ENCODE assay signal across 9 cellular contexts in the genomic region with DNA sequence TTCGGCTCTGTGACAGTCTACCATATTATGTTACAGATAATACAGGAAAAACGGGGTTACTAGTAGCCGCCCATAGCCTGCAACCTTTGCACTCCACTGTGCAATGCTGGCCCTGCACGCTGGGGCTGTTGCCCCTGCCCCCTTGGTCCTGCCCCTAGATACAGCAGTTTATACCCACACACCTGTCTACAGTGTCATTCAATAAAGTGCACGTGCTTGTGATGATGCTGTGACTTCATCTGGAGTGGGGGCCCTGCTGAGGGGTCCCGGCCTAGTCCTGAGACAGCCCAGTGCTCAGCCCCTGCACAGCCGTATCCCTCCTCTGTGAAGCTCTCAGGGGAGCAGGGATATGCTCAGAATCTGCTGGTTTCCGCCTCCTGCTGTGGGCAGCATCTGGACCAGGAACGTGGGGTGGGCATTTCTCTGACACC. TPM values are rescaled to one million over a fixed set of nuclear protein-coding genes. Genes with fewer than 3 reads are reported as not detected.
DNase-seq lines count a peak whose midpoint lies in the region; ATAC-seq and TF ChIP-seq lines count a peak whose summit lies in the region.
"Had no signal": no experiment of that assay in that cellular context is flagged by ENCODE, and none has a peak within 500 bp of the region (broad histone marks: within the 10 kb centered on the region; RNA-seq: fewer than 3 reads in every experiment).

No MANE protein-coding gene starts in this region.

- no peak for ATAC-seq in RWPE2 (ENCODE audit: low read depth)
- no peak for ATAC-seq in GM18517 (IDR thresholded peaks at IDR 0.05; ENCODE audit: unreplicated experiment)
- no peak for ATAC-seq in GM19452 (IDR thresholded peaks at IDR 0.05; ENCODE audit: unreplicated experiment)

- peaks cover 0 to 14% (median 8%) of the 10 kb centered on the region in 11 experiments; a peak in 10 of 22 replicates for H3K36me3 ChIP-seq in BLaER1 treated with 17β-estradiol and CSF1 and Interleukin-3, amounts not matched to agents 10 nM and 100 nM
- H3K36me3 ChIP-seq in RWPE2 (ENCODE audit: low read depth) (peaks cover 17% of the 10 kb centered on the region), neural progenitor cell (no peaks in the 10 kb centered on the region)

- no peak overlapping the region for H2AFZ ChIP-seq in neural progenitor cell (replicated peaks)

- peak overlapping the region; percentile 50 to 74 (median 64) for H3K4me3 ChIP-seq in BLaER1 treated with 17β-estradiol and CSF1 and Interleukin-3, amounts not matched to agents 10 nM and 100 nM
- H3K4me3 ChIP-seq in RWPE2 (ENCODE audit: severe bottlenecking), result peak overlapping the region; percentile 48
- peak overlapping the region; percentile 72 for H3K4me3 ChIP-seq in fibroblast of mammary gland (ENCODE audit: control insufficient read depth, low read depth, low read length)
- peak overlapping the region; percentile 31 for H3K4me3 ChIP-seq in neural progenitor cell

- H3K4me2 ChIP-seq in BLaER1 treated with 17β-estradiol and CSF1 and Interleukin-3, amounts not matched to agents 10 nM and 100 nM, result peak overlapping the region; percentile 75 to 97 (median 92)
- H3K4me2 ChIP-seq in neural progenitor cell, result peak overlapping the region; percentile 84

- no peaks in the 10 kb centered on the region for H3K27me3 ChIP-seq in BLaER1 treated with 17β-estradiol and CSF1 and Interleukin-3, amounts not matched to agents 10 nM and 100 nM
- no peaks in the 10 kb centered on the region for H3K27me3 ChIP-seq in RWPE2 (ENCODE audit: insufficient read depth, poor library complexity, severe bottlenecking)
- peaks cover 50% of the 10 kb centered on the region for H3K27me3 ChIP-seq in neural progenitor cell

- peaks cover 42% of the 10 kb centered on the region for H3F3A ChIP-seq in neural progenitor cell (ENCODE audit: low read depth)

- DNase-seq in RWPE2 (ENCODE audit: low spot score), result no peak
- no peak for DNase-seq in fibroblast of mammary gland (ENCODE audit: low read depth)
- no peak for DNase-seq in neural progenitor cell (ENCODE audit: low spot score)
- DNase-seq in ureter (ENCODE audit: low spot score), result no peak
- DNase-seq in cerebellar nuclear complex (lab: John Stamatoyannopoulos, UW), result no peak
- DNase-seq: effector CD4-positive, alpha-beta T cell had no signal

- peak overlapping the region; percentile 72 to 83 (median 78); a peak in 21 of 22 replicates for H3K9ac ChIP-seq in BLaER1 treated with 17β-estradiol and CSF1 and Interleukin-3, amounts not matched to agents 10 nM and 100 nM
- H3K9ac ChIP-seq in neural progenitor cell, result no peak overlapping the region

- peaks cover 12% of the 10 kb centered on the region for H3K27me3 Mint-ChIP-seq in neural progenitor cell (ENCODE audit: insufficient read depth, low read depth)

- no peak for TF ChIP-seq CTCF in RWPE2 (IDR thresholded peaks at IDR 0.05; ENCODE audit: poor library complexity, severe bottlenecking)
- TF ChIP-seq CTCF in fibroblast of mammary gland (conservative IDR thresholded peaks at IDR 0.05; ENCODE audit: control insufficient read depth, insufficient read depth, low read depth, low read length), result no peak
- TF ChIP-seq CTCF in neural progenitor cell (IDR thresholded peaks at IDR 0.05), result no peak

- no peaks in the 10 kb centered on the region for H3K9me3 Mint-ChIP-seq in neural progenitor cell

- H3K4me1 Mint-ChIP-seq in neural progenitor cell, result peaks cover 47% of the 10 kb centered on the region

- peaks cover 55 to 70% (median 67%) of the 10 kb centered on the region in 10 experiments for H3K4me1 ChIP-seq in BLaER1 treated with 17β-estradiol and CSF1 and Interleukin-3, amounts not matched to agents 10 nM and 100 nM
- H3K4me1 ChIP-seq in RWPE2 (ENCODE audit: insufficient read depth, poor library complexity, severe bottlenecking) (peaks cover 20% of the 10 kb centered on the region), neural progenitor cell (peaks cover 58% of the 10 kb centered on the region)

- H3K9me3 ChIP-seq in BLaER1 treated with 17β-estradiol and CSF1 and Interleukin-3, amounts not matched to agents 10 nM and 100 nM (replicated peaks in 1 of 11), result no peaks in the 10 kb centered on the region
- H3K9me3 ChIP-seq in RWPE2 (ENCODE audit: severe bottlenecking), result no peaks in the 10 kb centered on the region
- H3K9me3 ChIP-seq in neural progenitor cell (ENCODE audit: low read depth), result no peaks in the 10 kb centered on the region

- H3K27ac ChIP-seq in BLaER1 treated with 17β-estradiol and CSF1 and Interleukin-3, amounts not matched to agents 10 nM and 100 nM, result peak overlapping the region in 9 of 11 experiments; percentile 10 to 89 (median 86); a peak in 13 of 22 replicates
- peak overlapping the region; percentile 74 for H3K27ac ChIP-seq in RWPE2 (ENCODE audit: poor library complexity, severe bottlenecking)
- no peak overlapping the region for H3K27ac ChIP-seq in neural progenitor cell

- peak overlapping the region; percentile 64 for H3K4me3 Mint-ChIP-seq in neural progenitor cell

- no peaks in the 10 kb centered on the region for H4K20me1 ChIP-seq in BLaER1 treated with 17β-estradiol and CSF1 and Interleukin-3, amounts not matched to agents 10 nM and 100 nM
- H4K20me1 ChIP-seq in neural progenitor cell (ENCODE audit: low read depth), result no peaks in the 10 kb centered on the region

- no peaks in the 10 kb centered on the region for H3K36me3 Mint-ChIP-seq in neural progenitor cell

- no peak overlapping the region for H3K27ac Mint-ChIP-seq in neural progenitor cell

- H3K79me2 ChIP-seq in neural progenitor cell (ENCODE audit: low read depth), result no peaks in the 10 kb centered on the region

RNA-seq across cellular contexts. Expression of gene IFITM1, which starts 1.2 kb away (rescaled TPM):
- total RNA-seq in neural progenitor cell (ENCODE audit: low replicate concordance), result 13.3 and 48.6 TPM in 2 replicates
- 150 TPM for total RNA-seq in ureter

RNA-seq across cellular contexts. Expression of gene IFITM3, which starts 5.6 kb away (rescaled TPM):
- total RNA-seq in neural progenitor cell (ENCODE audit: low replicate concordance), result 19.8 and 61.7 TPM in 2 replicates
- total RNA-seq in ureter, result 536 TPM

RNA-seq across cellular contexts. Expression of gene IFITM2, which starts 7.5 kb away (rescaled TPM):
- total RNA-seq in neural progenitor cell (ENCODE audit: low replicate concordance) (10.5 and 63.9 TPM in 2 replicates), ureter (408 TPM)

RNA-seq across cellular contexts. Expression of gene IFITM5, which starts 15.7 kb away (rescaled TPM):
- not detected in 2 replicates for total RNA-seq in neural progenitor cell (ENCODE audit: low replicate concordance)
- not detected for total RNA-seq in ureter

RNA-seq across cellular contexts. Expression of gene PGGHG, which starts 26.1 kb away (rescaled TPM):
- 20.5 and 44.4 TPM in 2 replicates for total RNA-seq in neural progenitor cell (ENCODE audit: low replicate concordance)
- total RNA-seq in ureter, result 45.0 TPM
